ENCODE assay signal across 1 cellular context in genomic region chr1:71944006-71944405, GRCh38.
TF ChIP-seq lines count a peak whose summit lies in the region.

No MANE protein-coding gene starts in this region.

TF ChIP-seq in SK-N-SH treated with all-trans-retinoic acid at 6 μM for 48 hours, 23 proteins besides CTCF, POLR2A, EP300 and RAD21 (continued from another document):
- TF ChIP-seq TOX (CRISPR knock-in tag; IDR thresholded peaks at IDR 0.05; ENCODE audit: borderline replicate concordance): no peak
- no peak for TF ChIP-seq RARB (CRISPR knock-in tag; IDR thresholded peaks at IDR 0.05)
- no peak for TF ChIP-seq ZC3H10 (CRISPR knock-in tag; IDR thresholded peaks at IDR 0.05)
- no peak for TF ChIP-seq TSHZ2 (CRISPR knock-in tag; IDR thresholded peaks at IDR 0.05)
- TF ChIP-seq PPARA (CRISPR knock-in tag; IDR thresholded peaks at IDR 0.05; ENCODE audit: borderline replicate concordance): no peak
- no peak for TF ChIP-seq CREB5 (CRISPR knock-in tag; IDR thresholded peaks at IDR 0.05; ENCODE audit: low read depth)
